ENCODE assay signal across 8 cellular contexts in genomic region chr17:48577330-48577945, GRCh38. TPM values are rescaled to one million over a fixed set of nuclear protein-coding genes. Genes with fewer than 3 reads are reported as not detected.
DNase-seq lines count a peak whose midpoint lies in the region; ATAC-seq and TF ChIP-seq lines count a peak whose summit lies in the region.

No MANE protein-coding gene starts in this region.

- no peak for DNase-seq in CD4-positive, alpha-beta T cell
- DNase-seq in astrocyte of the cerebellum (ENCODE audit: low read depth) (no peak), NCI-H146 treated with DMSO at 0.1 percent for 48 hours (lab: John Stamatoyannopoulos, UW; ENCODE audit: unreplicated experiment) (no peak), NCI-H2029 treated with DMSO at 0.1 percent for 48 hours (lab: John Stamatoyannopoulos, UW) (no peak), 8988T (no peak)
- DNase-seq in stimulated activated CD8-positive, alpha-beta memory T cell treated with anti-CD3 and anti-CD28 coated beads, Interleukin-4, amount 100 ng/mL, for 48 hours, result no peak

- CTCF ChIA-PET in CD4-positive, alpha-beta T cell (lab: Charles Lee), result no interaction called here

- H3K4me1 ChIP-seq in HUES6 (ENCODE audit: control insufficient read depth, insufficient read depth, low read length) (peaks cover 44% of the 10 kb centered on the region; the same call in 1 of the 2 replicates), muscle layer of colon (ENCODE audit: insufficient read depth, low read length) (peaks cover 56% of the 10 kb centered on the region)

- intact Hi-C loops in CD4-positive, alpha-beta T cell (cut with DNase I, micrococcal nuclease), result no loop called here

- H3K9me3 ChIP-seq in CD4-positive, alpha-beta T cell (ENCODE audit: control insufficient read depth, low read length), result no peaks in the 10 kb centered on the region
- no peaks in the 10 kb centered on the region for H3K9me3 ChIP-seq in HUES6 (ENCODE audit: control insufficient read depth, insufficient read depth, low read depth, low read length)
- no peaks in the 10 kb centered on the region for H3K9me3 ChIP-seq in muscle layer of colon (ENCODE audit: low read length)

- in situ Hi-C loops in astrocyte of the cerebellum (cut with HindIII; ENCODE audit: low sequenced_read_pairs), result no loop called here

- H3K27me3 Mint-ChIP-seq in CD4-positive, alpha-beta T cell, result peaks cover 76% of the 10 kb centered on the region

- no peak overlapping the region for H3K27ac ChIP-seq in CD4-positive, alpha-beta T cell (ENCODE audit: low read depth, low read length)
- H3K27ac ChIP-seq in HUES6 (ENCODE audit: low read depth, low read length) (no peak overlapping the region; the same call in 1 of the 2 replicates), muscle layer of colon (ENCODE audit: low read depth, low read length) (peak overlapping the region; percentile 91)

- H3K36me3 ChIP-seq in HUES6 (ENCODE audit: control insufficient read depth, insufficient read depth, low read length) (no peaks in the 10 kb centered on the region), muscle layer of colon (ENCODE audit: insufficient read depth, low read length) (peaks cover 4% of the 10 kb centered on the region)

- H3K4me3 Mint-ChIP-seq in CD4-positive, alpha-beta T cell, result peak overlapping the region; percentile 79

- H3K4me3 ChIP-seq in HUES6 (ENCODE audit: low read depth, low read length) (peak overlapping the region; percentile 45; the same call in 1 of the 2 replicates), astrocyte of the cerebellum (ENCODE audit: low read depth, low read length) (peak overlapping the region; percentile 82), muscle layer of colon (ENCODE audit: low read depth in 1 of 2, low read length in 2 of 2) (peak overlapping the region; percentile 47 to 73)

- POLR2A ChIA-PET in CD4-positive, alpha-beta T cell (lab: Charles Lee), result no interaction called here

- H3K27ac Mint-ChIP-seq in CD4-positive, alpha-beta T cell, result no peak overlapping the region

- no peaks in the 10 kb centered on the region for H3K9me3 Mint-ChIP-seq in CD4-positive, alpha-beta T cell

- H3K9ac ChIP-seq in HUES6 (ENCODE audit: low read length) (peak overlapping the region; percentile 79), muscle layer of colon (ENCODE audit: low read length) (peak overlapping the region; percentile 69)

- H3K36me3 Mint-ChIP-seq in CD4-positive, alpha-beta T cell (ENCODE audit: low read depth), result no peaks in the 10 kb centered on the region

- peaks cover 51% of the 10 kb centered on the region for H3K4me1 Mint-ChIP-seq in CD4-positive, alpha-beta T cell (ENCODE audit: low read depth)

- peak; percentile 23 for ATAC-seq in CD4-positive, alpha-beta T cell (ENCODE audit: poor library complexity)

- TF ChIP-seq CTCF in CD4-positive, alpha-beta T cell (IDR thresholded peaks at IDR 0.05), result no peak
- TF ChIP-seq CTCF in astrocyte of the cerebellum (IDR thresholded peaks at IDR 0.05; ENCODE audit: low read depth, low read length, missing control alignments), result no peak

- peaks cover 38% of the 10 kb centered on the region for H3K27me3 ChIP-seq in CD4-positive, alpha-beta T cell (ENCODE audit: control insufficient read depth, insufficient read depth, low read length)
- peaks cover 100% of the 10 kb centered on the region for H3K27me3 ChIP-seq in HUES6 (ENCODE audit: control insufficient read depth, insufficient read depth, low read length)
- H3K27me3 ChIP-seq in muscle layer of colon (ENCODE audit: control insufficient read depth in 1 of 2, insufficient read depth in 2 of 2, low read length in 2 of 2), result no peaks in the 10 kb centered on the region

RNA-seq across cellular contexts. Expression of gene HOXB4, which starts 0.7 kb away (rescaled TPM):
- total RNA-seq in CD4-positive, alpha-beta T cell, result under 1 TPM; 0.16 to 0.17 TPM

RNA-seq across cellular contexts. Expression of gene HOXB3, which starts 12.6 kb away (rescaled TPM):
- under 1 TPM; 0.25 to 0.36 TPM for total RNA-seq in CD4-positive, alpha-beta T cell

RNA-seq across cellular contexts. Expression of gene HOXB5, which starts 16.1 kb away (rescaled TPM):
- total RNA-seq in CD4-positive, alpha-beta T cell, result not detected

RNA-seq across cellular contexts. Expression of gene HOXB6, which starts 27.3 kb away (rescaled TPM):
- not detected for total RNA-seq in CD4-positive, alpha-beta T cell

RNA-seq across cellular contexts. Expression of gene HOXB2, which starts 32.5 kb away (rescaled TPM):
- total RNA-seq in CD4-positive, alpha-beta T cell, result 1 to 10 TPM; 4.8 to 4.9 TPM
